8 cellular contexts compared by ENCODE assay signal in genomic region chr11:17206448-17206847, GRCh38. TPM values are rescaled to one million over a fixed set of nuclear protein-coding genes. Genes with fewer than 3 reads are reported as not detected.
DNase-seq lines count a peak whose midpoint lies in the region; ATAC-seq and TF ChIP-seq lines count a peak whose summit lies in the region.

No MANE protein-coding gene starts in this region.

- H3K27ac ChIP-seq in SK-N-MC, result no peak overlapping the region

- TF ChIP-seq CTCF in GM12864 (IDR thresholded peaks at IDR 0.05; ENCODE audit: low read depth, low read length, missing control alignments) (no peak), fibroblast of the aortic adventitia (IDR thresholded peaks at IDR 0.05; ENCODE audit: insufficient read depth, low read length) (no peak), retinal pigment epithelial cell (conservative IDR thresholded peaks at IDR 0.05; ENCODE audit: low read depth, low read length) (no peak)

- ATAC-seq in GM18858 (IDR thresholded peaks at IDR 0.05; ENCODE audit: unreplicated experiment), result no peak

- no peaks in the 10 kb centered on the region for H3K9me3 ChIP-seq in SK-N-MC (ENCODE audit: low read depth, low read length)

- DNase-seq in GM12864 (ENCODE audit: low read depth), result no peak
- DNase-seq in SK-N-MC (ENCODE audit: low read depth, low spot score), result no peak
- DNase-seq in fibroblast of the aortic adventitia (ENCODE audit: low read depth), result no peak
- no peak for DNase-seq in retinal pigment epithelial cell (ENCODE audit: low read depth)
- no peak for DNase-seq in inferior parietal cortex (ENCODE audit: extremely low spot score)
- no peak for DNase-seq in MV-4-11 (lab: John Stamatoyannopoulos, UW)
- no peak for DNase-seq in Ammon's horn (ENCODE audit: low spot score)

- H3K4me3 ChIP-seq in GM12864 (ENCODE audit: low read depth, low read length) (peak overlapping the region; percentile 91), SK-N-MC (peak overlapping the region; percentile 100), fibroblast of the aortic adventitia (ENCODE audit: low read depth, low read length) (peak overlapping the region; percentile 95), retinal pigment epithelial cell (ENCODE audit: low read length) (peak overlapping the region; percentile 66)

- peak overlapping the region; percentile 95 for H3K9ac ChIP-seq in SK-N-MC (ENCODE audit: insufficient read length)

- peaks cover 16% of the 10 kb centered on the region; the same call in 1 of the 2 replicates for H3K36me3 ChIP-seq in SK-N-MC (ENCODE audit: insufficient read depth, low read length)

RNA-seq across cellular contexts. Expression of gene PIK3C2A, which starts 1.3 kb away (rescaled TPM):
- 41.0 and 60.0 TPM in 2 replicates for total RNA-seq in fibroblast of the aortic adventitia (ENCODE audit: low replicate concordance)
